18 cellular contexts compared by ENCODE assay signal in genomic region chr9:134181648-134182034, GRCh38. TPM values are rescaled to one million over a fixed set of nuclear protein-coding genes. Genes with fewer than 3 reads are reported as not detected.
DNase-seq lines count a peak whose midpoint lies in the region; ATAC-seq, FAIRE-seq and TF ChIP-seq lines count a peak whose summit lies in the region.
"Had no signal": no experiment of that assay in that cellular context is flagged by ENCODE, and none has a peak within 500 bp of the region (broad histone marks: within the 10 kb centered on the region; RNA-seq: fewer than 3 reads in every experiment).

No MANE protein-coding gene starts in this region.

- no peaks in the 10 kb centered on the region for H3K79me1 ChIP-seq in mesenchymal stem cell (replicated peaks; ENCODE audit: low read length, poor library complexity, severe bottlenecking)

- H3K4me3 ChIP-seq in left ventricle myocardium inferior, result no peak overlapping the region
- H3K4me3 ChIP-seq in mesenchymal stem cell (ENCODE audit: insufficient read depth in 1 of 2, low read depth in 1 of 2, low read length in 2 of 2), result no peak overlapping the region
- H3K4me3 ChIP-seq: skin epidermis had no signal

- no peak overlapping the region for H3K4me3 Mint-ChIP-seq in activated CD4-positive, alpha-beta memory T cell treated with anti-CD3 and anti-CD28 coated beads for 36 hours

- H3K4me2 ChIP-seq in mesenchymal stem cell (ENCODE audit: low read length, poor library complexity, severe bottlenecking), result no peak overlapping the region

- 71% methylated on average over 8 of the region's 8 CpGs for WGBS in mesenchymal stem cell

- peak overlapping the region; percentile 54 for H3K27ac Mint-ChIP-seq in activated CD4-positive, alpha-beta memory T cell treated with anti-CD3 and anti-CD28 coated beads for 36 hours

- intact Hi-C loops in left ventricle myocardium superior (cut with micrococcal nuclease), result no loop called here
- intact Hi-C loops in left ventricle myocardium inferior (cut with micrococcal nuclease), result no loop called here
- intact Hi-C loops in activated CD4-positive, alpha-beta memory T cell treated with anti-CD3 and anti-CD28 coated beads for 36 hours (cut with micrococcal nuclease), result no loop called here

- H3K23ac ChIP-seq in mesenchymal stem cell (ENCODE audit: low read length in 2 of 2), result peak overlapping the region in 1 of 2 experiments; percentile 70

- peaks cover 21% of the 10 kb centered on the region for H3K4me1 Mint-ChIP-seq in activated CD4-positive, alpha-beta memory T cell treated with anti-CD3 and anti-CD28 coated beads for 36 hours (ENCODE audit: low read depth)

- no peak overlapping the region for H2BK5ac ChIP-seq in mesenchymal stem cell (ENCODE audit: low read depth, low read length, poor library complexity, severe bottlenecking)

- FAIRE-seq in urothelium cell line (lab: Jason Lieb, UNC), result no peak

- peak overlapping the region in 1 of 2 experiments; percentile 53 for H3K14ac ChIP-seq in mesenchymal stem cell (ENCODE audit: low read length in 2 of 2)

- DNase-seq in left ventricle myocardium superior (peak; percentile 27), left ventricle myocardium inferior (no peak), mesenchymal stem cell (no peak), NCI-H2171 treated with DMSO at 0.1 percent for 48 hours (lab: John Stamatoyannopoulos, UW) (no peak), RKO (ENCODE audit: low spot score) (no peak), DMS 273 treated with DMSO at 0.1 percent for 48 hours (lab: John Stamatoyannopoulos, UW) (no peak), urothelium cell line (ENCODE audit: low spot score) (no peak)
- DNase-seq in activated CD4-positive, alpha-beta memory T cell treated with anti-CD3 and anti-CD28 coated beads for 36 hours, result peak; percentile 37
- DNase-seq: BE2C; brain microvascular endothelial cell; effector CD4-positive, alpha-beta T cell; Karpas-422; mesendoderm; NCI-H146; NCI-H510A; PC-3 had no signal

- H3K27me3 ChIP-seq in left ventricle myocardium inferior (ENCODE audit: low read depth), result peaks cover 22% of the 10 kb centered on the region
- peaks cover 12 to 44% of the 10 kb centered on the region in 2 experiments for H3K27me3 ChIP-seq in mesenchymal stem cell (ENCODE audit: control insufficient read depth in 1 of 2, insufficient read depth in 1 of 2, low read length in 2 of 2)
- H3K27me3 ChIP-seq: BE2C had no signal

- no peak overlapping the region for H2BK120ac ChIP-seq in mesenchymal stem cell (ENCODE audit: low read depth, low read length)

- POLR2A ChIA-PET in activated CD4-positive, alpha-beta memory T cell treated with anti-CD3 and anti-CD28 coated beads for 36 hours (lab: Charles Lee), result no interaction called here

- no peaks in the 10 kb centered on the region for H3K9me3 Mint-ChIP-seq in activated CD4-positive, alpha-beta memory T cell treated with anti-CD3 and anti-CD28 coated beads for 36 hours

- peaks cover 4% of the 10 kb centered on the region for H3K27me3 Mint-ChIP-seq in activated CD4-positive, alpha-beta memory T cell treated with anti-CD3 and anti-CD28 coated beads for 36 hours

- H2BK15ac ChIP-seq in mesenchymal stem cell (ENCODE audit: low read depth, poor library complexity, severe bottlenecking), result peak overlapping the region; percentile 60

- no peak for TF ChIP-seq CTCF in left ventricle myocardium inferior (IDR thresholded peaks at IDR 0.05; ENCODE audit: borderline replicate concordance)

- H3K4ac ChIP-seq in mesenchymal stem cell (ENCODE audit: low read depth in 1 of 2, low read length in 2 of 2), result peak overlapping the region; percentile 18 to 68

- no peak overlapping the region for H3K9ac ChIP-seq in mesenchymal stem cell (ENCODE audit: low read length)

- no peak overlapping the region for H2AFZ ChIP-seq in mesenchymal stem cell (ENCODE audit: low read depth, low read length)

- no peaks in the 10 kb centered on the region for H3K36me3 Mint-ChIP-seq in activated CD4-positive, alpha-beta memory T cell treated with anti-CD3 and anti-CD28 coated beads for 36 hours

- peak overlapping the region in 1 of 2 experiments; percentile 95 for H2BK12ac ChIP-seq in mesenchymal stem cell (ENCODE audit: low read length in 2 of 2)

- H3K4me1 ChIP-seq in left ventricle myocardium inferior, result peaks cover 15% of the 10 kb centered on the region
- peaks cover 32% of the 10 kb centered on the region for H3K4me1 ChIP-seq in mesenchymal stem cell (ENCODE audit: control insufficient read depth, insufficient read depth, low read depth, low read length)
- H3K4me1 ChIP-seq: BE2C had no signal

- H3K9me3 ChIP-seq in left ventricle myocardium inferior (replicated peaks), result no peaks in the 10 kb centered on the region
- no peaks in the 10 kb centered on the region for H3K9me3 ChIP-seq in mesenchymal stem cell (ENCODE audit: control insufficient read depth, low read length)
- H3K9me3 ChIP-seq: BE2C had no signal

- CTCF ChIA-PET in activated CD4-positive, alpha-beta memory T cell treated with anti-CD3 and anti-CD28 coated beads for 36 hours (lab: Charles Lee), result interaction anchor here (0.8 kb wide), 1 partner anchor 11 kb away, joined by 3 read pairs; no protein-coding TSS in a partner anchor

- peak overlapping the region; percentile 80 for H4K8ac ChIP-seq in mesenchymal stem cell (ENCODE audit: low read length)

- H2AK5ac ChIP-seq in mesenchymal stem cell (ENCODE audit: low read length, severe bottlenecking), result no peak overlapping the region

- no peak for ATAC-seq in left ventricle myocardium superior
- ATAC-seq: PC-3 had no signal

- peak overlapping the region; percentile 71 for H4K91ac ChIP-seq in mesenchymal stem cell (ENCODE audit: low read length)

- H3K36me3 ChIP-seq in left ventricle myocardium inferior (no peaks in the 10 kb centered on the region), mesenchymal stem cell (ENCODE audit: control insufficient read depth in 1 of 2, insufficient read depth in 2 of 2, low read depth in 1 of 2, low read length in 2 of 2) (no peaks in the 10 kb centered on the region)
- H3K36me3 ChIP-seq: BE2C, brain microvascular endothelial cell had no signal

- H3K27ac ChIP-seq in left ventricle myocardium inferior (replicated peaks) (no peak overlapping the region), mesenchymal stem cell (ENCODE audit: low read length, poor library complexity, severe bottlenecking) (no peak overlapping the region)
- H3K27ac ChIP-seq: brain microvascular endothelial cell, HL-60, skin epidermis had no signal

- H3K18ac ChIP-seq in mesenchymal stem cell (ENCODE audit: low read depth in 1 of 2, low read length in 2 of 2), result peak overlapping the region in 1 of 2 experiments; percentile 70

RNA-seq across cellular contexts. Expression of gene RNU6ATAC, which starts 17.3 kb away (rescaled TPM):
- total RNA-seq in left ventricle myocardium superior (94.3 TPM), left ventricle myocardium inferior (157 TPM)
- total RNA-seq in activated CD4-positive, alpha-beta memory T cell treated with anti-CD3 and anti-CD28 coated beads for 36 hours, result 10 to 100 TPM; 25.8 to 41.0 TPM
- polyA plus RNA-seq in mesenchymal stem cell (2013, experiment 1 of 2), result not detected
- not detected for polyA plus RNA-seq in mesenchymal stem cell (2013, experiment 2 of 2)
- total RNA-seq: PC-3 had no signal

RNA-seq across cellular contexts. Expression of gene WDR5, which starts 45.8 kb away (rescaled TPM):
- total RNA-seq in left ventricle myocardium superior (19.6 TPM), left ventricle myocardium inferior (17.7 TPM)
- 10 to 100 TPM; 41.6 to 43.0 TPM for total RNA-seq in activated CD4-positive, alpha-beta memory T cell treated with anti-CD3 and anti-CD28 coated beads for 36 hours
- 15.8 TPM for polyA plus RNA-seq in mesenchymal stem cell (2013, experiment 1 of 2)
- polyA plus RNA-seq in mesenchymal stem cell (2013, experiment 2 of 2), result 15.4 TPM

Comparison
In these comparisons a context has a peak if more than half of its experiments do, and no peak if none do; other contexts are left out.
1. DNase-seq: peak in left ventricle myocardium superior (single experiment) and activated CD4-positive, alpha-beta memory T cell treated with anti-CD3 and anti-CD28 coated beads for 36 hours (single experiment); none in left ventricle myocardium inferior (single experiment), mesenchymal stem cell (single experiment), NCI-H2171 treated with DMSO at 0.1 percent for 48 hours (single experiment), RKO (single experiment), DMS 273 treated with DMSO at 0.1 percent for 48 hours (single experiment) and urothelium cell line (single experiment).